ENCODE assay signal across 8 cellular contexts in genomic region chr13:28754698-28755545, GRCh38. TPM values are rescaled to one million over a fixed set of nuclear protein-coding genes. Genes with fewer than 3 reads are reported as not detected.
DNase-seq lines count a peak whose midpoint lies in the region; ATAC-seq and TF ChIP-seq lines count a peak whose summit lies in the region.

No MANE protein-coding gene starts in this region.

- ATAC-seq in effector memory CD8-positive, alpha-beta T cell (replicated peaks): no peak
- ATAC-seq in naive B cell (ENCODE audit: low read depth in 2 of 2) (no peak), HG02763 (IDR thresholded peaks at IDR 0.05; ENCODE audit: unreplicated experiment) (no peak), GM19351 (IDR thresholded peaks at IDR 0.05; ENCODE audit: unreplicated experiment) (no peak), HG03175 (IDR thresholded peaks at IDR 0.05; ENCODE audit: unreplicated experiment) (no peak)

- intact Hi-C loops in OCI-LY7 (cut with micrococcal nuclease; ENCODE audit: unreplicated experiment): no loop called here

- POLR2A ChIA-PET in OCI-LY7 (lab: Charles Lee): no interaction called here

- H3K27me3 ChIP-seq in GM06990 (replicated peaks; ENCODE audit: control insufficient read depth, insufficient read depth, low read length): no peaks in the 10 kb centered on the region

- H3K4me2 ChIP-seq in OCI-LY7 (ENCODE audit: low read length): peak overlapping the region; percentile 57; the same call in 1 of the 2 replicates

- CTCF ChIA-PET in OCI-LY7 (lab: Charles Lee; ENCODE audit: unreplicated experiment): no interaction called here

- BruUV-seq in OCI-LY7 (replicated peaks; lab: Mats Ljungman, UMichigan): no TSS peak

- no peaks in the 10 kb centered on the region for H3K4me1 ChIP-seq in OCI-LY7 (ENCODE audit: insufficient read depth, low read length, poor library complexity, severe bottlenecking)

- peaks cover 6 to 7% of the 10 kb centered on the region in 2 donors for H3K4me1 Mint-ChIP-seq in effector memory CD8-positive, alpha-beta T cell (ENCODE audit: low read depth in 2 of 2)
- H3K4me1 Mint-ChIP-seq in naive B cell: peaks cover 5 to 11% (median 7%) of the 10 kb centered on the region in 3 donors

- DNase-seq in GM06990 (ENCODE audit: extremely low read depth, insufficient read length) (peak; percentile 9), OCI-LY7 (ENCODE audit: low spot score) (peak; percentile 44), naive B cell (peak; percentile 4), NCI-H748 treated with DMSO at 0.1 percent for 48 hours (lab: John Stamatoyannopoulos, UW) (no peak)
- no peak for DNase-seq in effector memory CD8-positive, alpha-beta T cell

- no peak overlapping the region for H3K27ac ChIP-seq in OCI-LY7 (ENCODE audit: low read depth, low read length, poor library complexity, severe bottlenecking)

- H3K27me3 Mint-ChIP-seq in effector memory CD8-positive, alpha-beta T cell: peaks cover under 1 to 26% of the 10 kb centered on the region in 2 donors
- peaks cover 0 to 9% (median 0%) of the 10 kb centered on the region in 3 donors for H3K27me3 Mint-ChIP-seq in naive B cell

- no peaks in the 10 kb centered on the region for H3K79me2 ChIP-seq in OCI-LY7 (ENCODE audit: insufficient read depth, low read depth, low read length)

- no peaks in the 10 kb centered on the region for H4K20me1 ChIP-seq in OCI-LY7 (ENCODE audit: insufficient read depth, low read length)

- H3K9me3 ChIP-seq in OCI-LY7 (ENCODE audit: low read length): peaks cover 18% of the 10 kb centered on the region

- H3K36me3 ChIP-seq in GM06990 (ENCODE audit: control insufficient read depth, insufficient read depth, low read length) (no peaks in the 10 kb centered on the region), OCI-LY7 (ENCODE audit: insufficient read depth, low read length) (no peaks in the 10 kb centered on the region)

- H3K27ac Mint-ChIP-seq in effector memory CD8-positive, alpha-beta T cell: peak overlapping the region in 1 of 2 donors; percentile 55
- peak overlapping the region in 5 of 6 donors; percentile 2 to 82 (median 73) for H3K27ac Mint-ChIP-seq in naive B cell

- H2AFZ ChIP-seq in OCI-LY7 (ENCODE audit: low read length): peak overlapping the region; percentile 51

- H3K9me2 ChIP-seq in OCI-LY7 (ENCODE audit: insufficient read depth, low read length): no peaks in the 10 kb centered on the region

- H3K9me3 Mint-ChIP-seq in effector memory CD8-positive, alpha-beta T cell: peaks cover 2 to 7% of the 10 kb centered on the region in 2 donors
- H3K9me3 Mint-ChIP-seq in naive B cell: peaks cover 2 to 42% (median 21%) of the 10 kb centered on the region in 7 donors

- no peak overlapping the region for H3K4me3 ChIP-seq in GM06990 (replicated peaks; ENCODE audit: low read depth, low read length)
- H3K4me3 ChIP-seq in OCI-LY7 (ENCODE audit: low read depth, low read length, poor library complexity, severe bottlenecking): peak overlapping the region; percentile 42

- H3K36me3 Mint-ChIP-seq in effector memory CD8-positive, alpha-beta T cell (ENCODE audit: insufficient read depth): no peaks in the 10 kb centered on the region
- H3K36me3 Mint-ChIP-seq in naive B cell: peaks cover 7 to 14% of the 10 kb centered on the region in 2 donors

- H3K4me3 Mint-ChIP-seq in effector memory CD8-positive, alpha-beta T cell: peak overlapping the region; percentile 58 to 70
- H3K4me3 Mint-ChIP-seq in naive B cell: peak overlapping the region in 7 of 8 donors; percentile 61 to 85 (median 79)

- TF ChIP-seq CTCF in GM06990 (IDR thresholded peaks at IDR 0.05; ENCODE audit: insufficient read depth, low read length, poor library complexity, severe bottlenecking) (peak; percentile 26), OCI-LY7 (conservative IDR thresholded peaks at IDR 0.05; ENCODE audit: low read length) (peak; percentile 40)

RNA-seq across cellular contexts. Expression of gene SLC46A3, which starts 36.2 kb away (rescaled TPM):
- 3.8 and 4.3 TPM in 2 replicates for total RNA-seq in OCI-LY7 (2014; rRNA removed; shearing (Covaris generic))
- 10.2 and 11.7 TPM in 2 replicates for total RNA-seq in OCI-LY7 (2022)
- polyA plus RNA-seq in naive B cell (ENCODE audit: low read depth in 6 of 6): 10 to 100 TPM; 31.4 to 44.5 (median 32.5) TPM

Comparison
In these comparisons a context has a peak if more than half of its experiments do, and no peak if none do; other contexts are left out.
1. DNase-seq: peak in GM06990 (single experiment), OCI-LY7 (single experiment) and naive B cell (single experiment); none in effector memory CD8-positive, alpha-beta T cell (0 of 3) and NCI-H748 treated with DMSO at 0.1 percent for 48 hours (single experiment).